Comparison of ENCODE assay signal across 21 cellular contexts in genomic region chr5:175844174-175844573, GRCh38. TPM values are rescaled to one million over a fixed set of nuclear protein-coding genes. Genes with fewer than 3 reads are reported as not detected.
DNase-seq lines count a peak whose midpoint lies in the region; TF ChIP-seq lines count a peak whose summit lies in the region.
"Had no signal": no experiment of that assay in that cellular context is flagged by ENCODE, and none has a peak within 500 bp of the region (broad histone marks: within the 10 kb centered on the region; RNA-seq: fewer than 3 reads in every experiment).

No MANE protein-coding gene starts in this region.

- H3K14ac ChIP-seq in H9 (ENCODE audit: insufficient read depth, low read length) = no peak overlapping the region

- H4K91ac ChIP-seq in H9 (ENCODE audit: insufficient read length, low read depth, low read length) = no peak overlapping the region

- H3K4me1 ChIP-seq in BLaER1 (peaks cover 49% of the 10 kb centered on the region), HEK293 (ENCODE audit: control insufficient read depth, insufficient read depth, low read length) (no peaks in the 10 kb centered on the region), left ventricle myocardium inferior (no peaks in the 10 kb centered on the region), H9 (ENCODE audit: insufficient read depth, low read length) (peaks cover 3% of the 10 kb centered on the region; the same call in 1 of the 2 replicates)
- H3K4me1 ChIP-seq: Caco-2 had no signal

- H3K27me3 Mint-ChIP-seq in nephron progenitor cell (ENCODE audit: low read depth, poor library complexity) = peaks cover 10% of the 10 kb centered on the region
- H3K27me3 Mint-ChIP-seq in T-helper 2 cell treated with Interferon-gamma antibody and Interleukin-4, amounts not matched to agents 5 μg/mL and 100 μg/mL, for 36 hours (ENCODE audit: low read depth) = peaks cover 6% of the 10 kb centered on the region
- peaks cover 6% of the 10 kb centered on the region; the same call in 1 of the 2 replicates for H3K27me3 Mint-ChIP-seq in H9 (ENCODE audit: low read depth)

- no peak overlapping the region for H4K5ac ChIP-seq in H9 (ENCODE audit: insufficient read length, low read depth, low read length)

- H4K20me1 ChIP-seq in BLaER1 = no peaks in the 10 kb centered on the region
- no peaks in the 10 kb centered on the region for H4K20me1 ChIP-seq in H9 (ENCODE audit: control insufficient read depth, insufficient read depth, insufficient read length)

- H3K23ac ChIP-seq in H9 (ENCODE audit: insufficient read length, low read depth, low read length) = no peak overlapping the region

- H2AK5ac ChIP-seq in H9 (ENCODE audit: insufficient read length, low read length) = no peak overlapping the region

- H3K9me3 Mint-ChIP-seq in nephron progenitor cell (peaks cover 6% of the 10 kb centered on the region), H9 (peaks cover 3 to 5% of the 10 kb centered on the region in 2 experiments; a peak in 2 of 5 replicates)
- peaks cover 8% of the 10 kb centered on the region for H3K9me3 Mint-ChIP-seq in T-helper 2 cell treated with Interferon-gamma antibody and Interleukin-4, amounts not matched to agents 5 μg/mL and 100 μg/mL, for 36 hours
- H3K9me3 Mint-ChIP-seq: CD8-positive, alpha-beta T cell; HFFc6 had no signal

- H2BK12ac ChIP-seq in H9 (ENCODE audit: insufficient read length, low read depth, low read length) = no peak overlapping the region

- intact Hi-C loops in left ventricle myocardium inferior (cut with micrococcal nuclease) = no loop called here

- CTCF ChIA-PET in HEK293 (lab: Yijun Ruan, JAX) = no interaction called here

- H3K27ac ChIP-seq in BLaER1 (no peak overlapping the region), HEK293 (ENCODE audit: extremely low read depth, low read depth, low read length) (no peak overlapping the region), WERI-Rb-1 (peak overlapping the region; percentile 93), left ventricle myocardium inferior (replicated peaks) (no peak overlapping the region), H9 (ENCODE audit: insufficient read length, low read depth, low read length) (no peak overlapping the region)
- H3K27ac ChIP-seq: C4-2B had no signal

- H3T11ph ChIP-seq in H9 (ENCODE audit: low read length) = no peak overlapping the region

- H3K36me3 ChIP-seq in BLaER1 (no peaks in the 10 kb centered on the region), HEK293 (ENCODE audit: control insufficient read depth in 2 of 2, insufficient read depth in 1 of 2, low read length in 2 of 2) (no peaks in the 10 kb centered on the region), WERI-Rb-1 (0 out of 2 replicates have a peak, but pooled peaks cover 4% of the 10 kb centered on the region), left ventricle myocardium inferior (no peaks in the 10 kb centered on the region)

- H2BK120ac ChIP-seq in H9 (ENCODE audit: low read depth, low read length, poor library complexity, severe bottlenecking) = no peak overlapping the region

- H3K4me2 ChIP-seq in BLaER1 (peak overlapping the region; percentile 69), H9 (ENCODE audit: insufficient read depth, insufficient read length, low read length) (no peak overlapping the region)

- no peak overlapping the region for H3K18ac ChIP-seq in H9 (ENCODE audit: insufficient read length, low read depth, low read length)

- H3K79me2 ChIP-seq in H9 (ENCODE audit: insufficient read depth, low read length) = no peaks in the 10 kb centered on the region

- peak overlapping the region; percentile 17 for H3K27ac Mint-ChIP-seq in nephron progenitor cell
- H3K27ac Mint-ChIP-seq in T-helper 2 cell treated with Interferon-gamma antibody and Interleukin-4, amounts not matched to agents 5 μg/mL and 100 μg/mL, for 36 hours = no peak overlapping the region
- no peak overlapping the region; a peak in 1 of 7 replicates for H3K27ac Mint-ChIP-seq in H9
- H3K27ac Mint-ChIP-seq: B cell; CD4-positive, CD25-positive, alpha-beta regulatory T cell; CD8-positive, alpha-beta T cell; HFFc6 had no signal

- no peaks in the 10 kb centered on the region for H3K36me3 Mint-ChIP-seq in nephron progenitor cell (ENCODE audit: low read depth)
- no peaks in the 10 kb centered on the region for H3K36me3 Mint-ChIP-seq in T-helper 2 cell treated with Interferon-gamma antibody and Interleukin-4, amounts not matched to agents 5 μg/mL and 100 μg/mL, for 36 hours (ENCODE audit: low read depth)
- peaks cover 0 to 7% (median 3%) of the 10 kb centered on the region in 3 experiments; a peak in 2 of 7 replicates for H3K36me3 Mint-ChIP-seq in H9 (ENCODE audit: insufficient read depth in 1 of 3, low read depth in 3 of 3)
- H3K36me3 Mint-ChIP-seq: CD4-positive, CD25-positive, alpha-beta regulatory T cell had no signal

- no peak overlapping the region for H3K4ac ChIP-seq in H9 (ENCODE audit: low read depth, low read length)

- POLR2A ChIA-PET in HEK293 (lab: Yijun Ruan, JAX) = no interaction called here

- H2BK20ac ChIP-seq in H9 (ENCODE audit: low read depth, low read length, poor library complexity, severe bottlenecking) = no peak overlapping the region

- H3K4me1 Mint-ChIP-seq in nephron progenitor cell (peaks cover 51% of the 10 kb centered on the region), H9 (peaks cover 36 to 43% of the 10 kb centered on the region in 2 experiments)
- no peaks in the 10 kb centered on the region for H3K4me1 Mint-ChIP-seq in T-helper 2 cell treated with Interferon-gamma antibody and Interleukin-4, amounts not matched to agents 5 μg/mL and 100 μg/mL, for 36 hours (ENCODE audit: low read depth)
- H3K4me1 Mint-ChIP-seq: B cell; CD4-positive, CD25-positive, alpha-beta regulatory T cell had no signal

- no peak overlapping the region for H2AFZ ChIP-seq in H9 (ENCODE audit: low read length)

- H3K9ac ChIP-seq in BLaER1 (peak overlapping the region; percentile 6; the same call in 1 of the 2 replicates), H9 (ENCODE audit: extremely low read depth, insufficient read length, low read length) (no peak overlapping the region)

- H3K56ac ChIP-seq in H9 (ENCODE audit: insufficient read length, low read depth, low read length) = no peak overlapping the region

- no peak overlapping the region for H4K8ac ChIP-seq in H9 (replicated peaks; ENCODE audit: insufficient read length, low read depth, low read length)

- H3K23me2 ChIP-seq in H9 (ENCODE audit: insufficient read length, low read depth, low read length, poor library complexity, severe bottlenecking) = no peaks in the 10 kb centered on the region

- H3K79me1 ChIP-seq in H9 (ENCODE audit: insufficient read depth, low read depth, low read length, poor library complexity, severe bottlenecking) = no peaks in the 10 kb centered on the region

- H2BK15ac ChIP-seq in H9 (ENCODE audit: low read depth, low read length) = no peak overlapping the region

- H3K9me3 ChIP-seq in BLaER1 = no peaks in the 10 kb centered on the region
- H3K9me3 ChIP-seq in HEK293 (ENCODE audit: control insufficient read depth, insufficient read depth, low read depth, low read length) = no peaks in the 10 kb centered on the region
- H3K9me3 ChIP-seq in WERI-Rb-1 (ENCODE audit: severe bottlenecking) = peaks cover 9% of the 10 kb centered on the region
- peaks cover 10% of the 10 kb centered on the region for H3K9me3 ChIP-seq in left ventricle myocardium inferior (replicated peaks)
- H3K9me3 ChIP-seq in H9 (ENCODE audit: control insufficient read depth, low read depth, low read length) = no peaks in the 10 kb centered on the region

- H2BK5ac ChIP-seq in H9 (ENCODE audit: insufficient read length, low read length) = no peak overlapping the region

- no peak overlapping the region for H3K4me3 Mint-ChIP-seq in nephron progenitor cell
- no peak overlapping the region for H3K4me3 Mint-ChIP-seq in T-helper 2 cell treated with Interferon-gamma antibody and Interleukin-4, amounts not matched to agents 5 μg/mL and 100 μg/mL, for 36 hours
- no peak overlapping the region for H3K4me3 Mint-ChIP-seq in H9
- H3K4me3 Mint-ChIP-seq: B cell; CD4-positive, CD25-positive, alpha-beta regulatory T cell; CD8-positive, alpha-beta T cell; HFFc6 had no signal

- no peak for TF ChIP-seq CTCF in HEK293 (tag by site-specific recombination; IDR thresholded peaks at IDR 0.05)
- TF ChIP-seq CTCF in WERI-Rb-1 (IDR thresholded peaks at IDR 0.05; ENCODE audit: low read depth, low read length) = no peak
- TF ChIP-seq CTCF in nephron progenitor cell (IDR thresholded peaks at IDR 0.05) = no peak
- no peak for TF ChIP-seq CTCF in left ventricle myocardium inferior (IDR thresholded peaks at IDR 0.05; ENCODE audit: borderline replicate concordance)
- TF ChIP-seq CTCF in H9 (conservative IDR thresholded peaks at IDR 0.05) = no peak

- no CpG with 5 or more reads among the region's 4 CpGs for WGBS in H9 (ENCODE audit: extremely low coverage, insufficient read length, low lambda C conversion rate)

- H3K27me3 ChIP-seq in BLaER1 (no peaks in the 10 kb centered on the region), WERI-Rb-1 (ENCODE audit: insufficient read depth, low read depth, severe bottlenecking) (no peaks in the 10 kb centered on the region), left ventricle myocardium inferior (ENCODE audit: low read depth) (peaks cover 49% of the 10 kb centered on the region), H9 (ENCODE audit: insufficient read depth, low read length) (no peaks in the 10 kb centered on the region)

- no peak for DNase-seq in WERI-Rb-1
- no peak for DNase-seq in nephron progenitor cell
- no peak for DNase-seq in T-helper 2 cell treated with Interferon-gamma antibody and Interleukin-4, amounts not matched to agents 5 μg/mL and 100 μg/mL, for 36 hours (ENCODE audit: low spot score)
- DNase-seq in left ventricle myocardium inferior = no peak
- DNase-seq in EL = no peak
- DNase-seq in H9 = no peak
- DNase-seq: Caco-2; CD4-positive, CD25-positive, alpha-beta regulatory T cell; CD8-positive, alpha-beta T cell; DMS153; DND-41; GDM1; GOT3; H7; HFFc6 had no signal

- no peak overlapping the region for H3K4me3 ChIP-seq in BLaER1
- no peak overlapping the region for H3K4me3 ChIP-seq in HEK293 (ENCODE audit: low read depth, low read length)
- no peak overlapping the region for H3K4me3 ChIP-seq in WERI-Rb-1 (ENCODE audit: low read depth, low read length)
- no peak overlapping the region for H3K4me3 ChIP-seq in left ventricle myocardium inferior
- H3K4me3 ChIP-seq: GM12878 had no signal

TF ChIP-seq in HEK293, 187 proteins besides CTCF, POLR2A, EP300 and RAD21:
- no peak for TF ChIP-seq ZNF16 (tag by site-specific recombination; IDR thresholded peaks at IDR 0.05; ENCODE audit: low read depth)
- peak; percentile 73; the same call in 1 of the 2 replicates for TF ChIP-seq ZNF664 (tag by site-specific recombination; IDR thresholded peaks at IDR 0.05)
- TF ChIP-seq SP3 (tag by site-specific recombination; IDR thresholded peaks at IDR 0.05) = no peak
- no peak for TF ChIP-seq ZNF48 (tag by site-specific recombination; IDR thresholded peaks at IDR 0.05)
- TF ChIP-seq ZNF324 (tag by site-specific recombination; IDR thresholded peaks at IDR 0.05) = no peak

RNA-seq across cellular contexts. Expression of gene CPLX2, which starts 27.2 kb away (rescaled TPM):
- total RNA-seq in left ventricle myocardium inferior (not detected), H9 (2021) (1.2 and 1.9 TPM in 2 replicates)
- total RNA-seq: A172; B cell; Caco-2; CD4-positive, CD25-positive, alpha-beta regulatory T cell; CD8-positive, alpha-beta T cell; HFFc6 had no signal
